8 cellular contexts compared by ENCODE assay signal in the genomic region with DNA sequence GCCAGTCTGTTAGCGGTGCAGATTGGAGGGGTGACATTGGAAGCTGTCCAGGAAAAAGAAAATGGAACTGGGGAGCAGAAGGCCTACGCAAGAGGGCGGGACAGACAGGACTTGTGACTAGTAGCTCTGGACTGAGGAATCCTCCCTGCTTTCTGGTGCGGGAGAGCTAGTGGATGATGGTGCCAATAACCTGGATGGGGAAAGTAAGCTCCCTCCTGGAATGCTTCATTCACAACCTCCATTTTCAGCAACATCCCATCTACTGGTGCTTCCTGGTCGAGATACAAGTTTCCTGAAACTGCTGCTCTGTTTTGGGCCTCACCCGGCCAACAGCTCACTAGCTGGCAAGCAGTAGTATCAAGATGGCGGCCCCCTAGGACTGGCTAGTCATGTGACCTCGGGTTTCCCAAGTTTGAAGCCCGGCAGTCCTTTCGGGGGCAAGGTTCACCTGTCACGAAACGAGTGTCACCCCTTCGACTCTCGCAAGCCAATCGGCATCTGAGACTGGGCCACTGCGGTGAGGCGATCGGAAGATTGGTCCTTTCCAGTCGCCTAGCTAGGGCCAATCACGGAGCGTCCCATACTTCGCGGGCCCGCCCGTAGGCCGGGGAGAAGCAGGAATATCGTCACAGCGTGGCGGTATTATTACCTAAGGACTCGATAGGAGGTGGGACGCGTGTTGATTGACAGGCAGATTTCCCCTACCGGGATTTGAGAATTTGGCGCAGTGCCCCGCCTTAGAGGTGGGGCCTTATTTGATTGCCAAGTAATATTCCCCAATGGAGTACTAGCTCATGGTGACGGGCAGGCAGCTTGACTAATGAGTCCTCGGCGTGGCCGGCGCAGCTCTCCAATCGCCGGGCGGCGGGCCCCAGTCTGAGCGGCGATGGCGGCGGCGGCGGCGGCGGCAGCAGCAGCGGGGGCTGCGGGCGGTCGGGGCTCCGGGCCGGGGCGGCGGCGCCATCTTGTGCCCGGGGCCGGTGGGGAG. TPM values are rescaled to one million over a fixed set of nuclear protein-coding genes. Genes with fewer than 3 reads are reported as not detected.
DNase-seq lines count a peak whose midpoint lies in the region; TF ChIP-seq lines count a peak whose summit lies in the region.

A gene with protein sequence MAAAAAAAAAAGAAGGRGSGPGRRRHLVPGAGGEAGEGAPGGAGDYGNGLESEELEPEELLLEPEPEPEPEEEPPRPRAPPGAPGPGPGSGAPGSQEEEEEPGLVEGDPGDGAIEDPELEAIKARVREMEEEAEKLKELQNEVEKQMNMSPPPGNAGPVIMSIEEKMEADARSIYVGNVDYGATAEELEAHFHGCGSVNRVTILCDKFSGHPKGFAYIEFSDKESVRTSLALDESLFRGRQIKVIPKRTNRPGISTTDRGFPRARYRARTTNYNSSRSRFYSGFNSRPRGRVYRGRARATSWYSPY (plus strand): TSS at position 874 of the 988 bp plus-strand sequence. CDS start 13 bp downstream, at position 887.

- no peaks in the 10 kb centered on the region for H3F3A ChIP-seq in MM.1S (ENCODE audit: insufficient read depth, low read length)

- peak within 1 kb of the TSS; percentile 86 for H3K4me2 ChIP-seq in MM.1S (ENCODE audit: low read depth, low read length)

- peaks cover 6% of the 10 kb centered on the region; the same call in 1 of the 2 replicates for H3K4me1 ChIP-seq in ES-I3 (ENCODE audit: insufficient read depth, low read length)
- peaks cover 17% of the 10 kb centered on the region for H3K4me1 ChIP-seq in HAP-1
- no peaks in the 10 kb centered on the region for H3K4me1 ChIP-seq in MM.1S (ENCODE audit: low read length)

- TF ChIP-seq CTCF in MM.1S (IDR thresholded peaks at IDR 0.05; ENCODE audit: low read length) (no peak), fibroblast of the aortic adventitia (IDR thresholded peaks at IDR 0.05; ENCODE audit: insufficient read depth, low read length) (no peak), nephron (IDR thresholded peaks at IDR 0.05; ENCODE audit: unreplicated experiment in 3 of 3) (no peak)

- no peaks in the 10 kb centered on the region for H3K9me3 ChIP-seq in ES-I3 (ENCODE audit: control insufficient read depth, insufficient read depth, low read length)
- H3K9me3 ChIP-seq in HAP-1 = no peaks in the 10 kb centered on the region
- no peaks in the 10 kb centered on the region for H3K9me3 ChIP-seq in MM.1S (replicated peaks; ENCODE audit: insufficient read depth, low read length)

- peak within 1 kb of the TSS; percentile 96 to 99 (median 96) for H3K4me3 Mint-ChIP-seq in nephron
- peak within 1 kb of the TSS; percentile 92 for H3K4me3 Mint-ChIP-seq in stimulated activated naive CD8-positive, alpha-beta T cell treated with anti-CD3 and anti-CD28 coated beads, Interleukin-15, Interleukin-2, amounts not matched to agents 100 ng/mL and 50 ng/mL, for 24 hours

- peaks cover 32% of the 10 kb centered on the region for H3K4me1 Mint-ChIP-seq in nephron
- H3K4me1 Mint-ChIP-seq in stimulated activated naive CD8-positive, alpha-beta T cell treated with anti-CD3 and anti-CD28 coated beads, Interleukin-15, Interleukin-2, amounts not matched to agents 100 ng/mL and 50 ng/mL, for 24 hours (ENCODE audit: low read depth) = peaks cover 33% of the 10 kb centered on the region

- H4K20me1 ChIP-seq in MM.1S (ENCODE audit: insufficient read depth, low read length) = no peaks in the 10 kb centered on the region

- H3K9ac ChIP-seq in ES-I3 (ENCODE audit: low read depth, low read length) (peak within 1 kb of the TSS; percentile 84), MM.1S (ENCODE audit: low read length) (peak within 1 kb of the TSS; percentile 74)

- H3K27me3 ChIP-seq in HAP-1 (ENCODE audit: low read depth) = no peaks in the 10 kb centered on the region
- no peaks in the 10 kb centered on the region for H3K27me3 ChIP-seq in MM.1S (replicated peaks; ENCODE audit: insufficient read depth, low read length)

- H2AFZ ChIP-seq in MM.1S (ENCODE audit: low read length) = peak within 1 kb of the TSS; percentile 50

- DNase-seq in HAP-1 (ENCODE audit: low spot score in 2 of 2) = peak; percentile 98 to 99
- peak; percentile 96 for DNase-seq in MM.1S
- DNase-seq in SIG-M5 (lab: John Stamatoyannopoulos, UW) = peak; percentile 98
- peak; percentile 89 for DNase-seq in activated gamma-delta T cell (lab: John Stamatoyannopoulos, UW)
- DNase-seq in fibroblast of the aortic adventitia (ENCODE audit: low read depth) = peak; percentile 100

- H3K27ac ChIP-seq in MM.1S (ENCODE audit: low read length) = peak within 1 kb of the TSS; percentile 86

- no peaks in the 10 kb centered on the region for H3K9me3 Mint-ChIP-seq in nephron
- no peaks in the 10 kb centered on the region for H3K9me3 Mint-ChIP-seq in stimulated activated naive CD8-positive, alpha-beta T cell treated with anti-CD3 and anti-CD28 coated beads, Interleukin-15, Interleukin-2, amounts not matched to agents 100 ng/mL and 50 ng/mL, for 24 hours

- no peaks in the 10 kb centered on the region for H3K9me2 ChIP-seq in MM.1S (replicated peaks; ENCODE audit: insufficient read depth, low read length)

- peaks cover 18% of the 10 kb centered on the region for H3K79me2 ChIP-seq in MM.1S (ENCODE audit: low read length)

- in situ Hi-C loops in HAP-1 (cut with MboI; ENCODE audit: low sequenced_read_pairs) = loop anchor here (10.0 kb wide), 1 partner anchor 234 kb away; a partner anchor contains a TSS

- H3K4me3 ChIP-seq in HAP-1 (peak within 1 kb of the TSS; percentile 88), MM.1S (ENCODE audit: low read length) (peak within 1 kb of the TSS; percentile 76), fibroblast of the aortic adventitia (ENCODE audit: low read depth, low read length) (peak within 1 kb of the TSS; percentile 88)

- H3K36me3 ChIP-seq in ES-I3 (ENCODE audit: insufficient read depth, low read length) (peaks cover 22% of the 10 kb centered on the region), HAP-1 (replicated peaks) (peaks cover 43% of the 10 kb centered on the region), MM.1S (replicated peaks; ENCODE audit: insufficient read depth, low read length) (no peaks in the 10 kb centered on the region)

- peak within 1 kb of the TSS; percentile 97 to 100 (median 97) for H3K27ac Mint-ChIP-seq in nephron
- peak within 1 kb of the TSS; percentile 98 for H3K27ac Mint-ChIP-seq in stimulated activated naive CD8-positive, alpha-beta T cell treated with anti-CD3 and anti-CD28 coated beads, Interleukin-15, Interleukin-2, amounts not matched to agents 100 ng/mL and 50 ng/mL, for 24 hours

- H3K36me3 Mint-ChIP-seq in nephron (ENCODE audit: low read depth) = peaks cover 48% of the 10 kb centered on the region
- peaks cover 36% of the 10 kb centered on the region for H3K36me3 Mint-ChIP-seq in stimulated activated naive CD8-positive, alpha-beta T cell treated with anti-CD3 and anti-CD28 coated beads, Interleukin-15, Interleukin-2, amounts not matched to agents 100 ng/mL and 50 ng/mL, for 24 hours (ENCODE audit: low read depth)

- H3K27me3 Mint-ChIP-seq in nephron (ENCODE audit: low read depth) = no peaks in the 10 kb centered on the region
- no peaks in the 10 kb centered on the region for H3K27me3 Mint-ChIP-seq in stimulated activated naive CD8-positive, alpha-beta T cell treated with anti-CD3 and anti-CD28 coated beads, Interleukin-15, Interleukin-2, amounts not matched to agents 100 ng/mL and 50 ng/mL, for 24 hours

RNA-seq across cellular contexts. Expression of the gene that starts here (rescaled TPM):
- 44.8 and 53.4 TPM in 2 replicates for total RNA-seq in fibroblast of the aortic adventitia (ENCODE audit: low replicate concordance)

Comparison
In these comparisons a context has a peak if more than half of its experiments do, and no peak if none do; other contexts are left out.
1. Peak in every context shown above with its lines: DNase-seq, H3K4me3 ChIP-seq and H3K27ac ChIP-seq.